Comparison of ENCODE assay signal across 8 cellular contexts in the genomic region with DNA sequence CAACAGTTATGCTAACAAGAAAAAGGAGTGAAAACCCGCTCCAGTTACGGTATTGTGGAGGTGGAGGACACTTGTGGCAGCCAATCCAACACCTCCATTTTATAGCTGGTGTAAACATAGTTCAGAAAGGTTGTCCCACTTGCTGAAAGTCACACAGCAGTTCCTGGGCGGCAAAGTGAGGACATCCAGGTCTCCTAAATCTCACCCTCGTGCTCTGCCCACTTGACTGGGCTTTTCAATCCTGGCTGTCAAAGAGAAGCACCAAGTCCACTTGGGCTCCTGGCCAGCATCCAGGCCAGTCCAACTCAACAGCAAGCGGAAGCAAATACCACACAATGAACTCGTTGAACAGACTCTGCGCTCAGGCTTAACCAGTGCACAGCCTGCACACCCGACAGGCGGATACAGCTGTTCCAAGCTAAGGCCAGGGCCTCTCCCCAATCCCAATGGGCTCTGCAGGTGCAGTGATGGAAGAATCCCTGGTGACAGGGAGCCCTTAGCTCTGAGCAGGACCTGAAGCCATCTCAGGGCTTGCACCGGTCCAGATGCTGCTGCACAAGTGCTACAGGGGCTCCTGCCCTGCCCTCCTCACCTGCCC.
DNase-seq lines count a peak whose midpoint lies in the region; ATAC-seq and TF ChIP-seq lines count a peak whose summit lies in the region.
"Not testable (repeated sequence)": the region's sequence is repeated elsewhere in the genome, so short reads cannot be mapped to it uniquely, and the experiment has no call there.

No MANE protein-coding gene starts in this region.

- not testable (repeated sequence) for TF ChIP-seq POLR2A in gastroesophageal sphincter (IDR thresholded peaks at IDR 0.05)

- H4K20me1 ChIP-seq in OCI-LY1 (ENCODE audit: insufficient read depth, low read length): not testable (repeated sequence)

- CTCF ChIA-PET in CD8-positive, alpha-beta memory T cell (lab: Charles Lee): not testable (repeated sequence)

- not testable (repeated sequence) for H3F3A ChIP-seq in OCI-LY1 (ENCODE audit: insufficient read depth, low read length)

- not testable (repeated sequence) for H3K9me2 ChIP-seq in OCI-LY1 (ENCODE audit: low read depth, low read length)

- not testable (repeated sequence) for ATAC-seq in gastroesophageal sphincter

- peak overlapping the region in 5 of 7 donors; percentile 19 to 87 (median 55) for H3K4me3 Mint-ChIP-seq in CD8-positive, alpha-beta memory T cell

- H2AFZ ChIP-seq in OCI-LY1 (ENCODE audit: low read length): not testable (repeated sequence)

- not testable (repeated sequence) for H3K9me3 Mint-ChIP-seq in CD8-positive, alpha-beta memory T cell

- peaks cover 50% of the 10 kb centered on the region for H3K79me2 ChIP-seq in OCI-LY1 (ENCODE audit: insufficient read depth, low read length)

- H3K4me2 ChIP-seq in OCI-LY1 (ENCODE audit: low read length): peak overlapping the region; percentile 81; the same call in 1 of the 2 replicates

- not testable (repeated sequence) for H3K27me3 ChIP-seq in CD8-positive, alpha-beta memory T cell (ENCODE audit: insufficient read depth, low read length, poor library complexity, severe bottlenecking); OCI-LY1 (ENCODE audit: insufficient read depth, low read length); gastroesophageal sphincter

- peak overlapping the region in 6 of 8 donors; percentile 52 to 96 (median 89) for H3K27ac Mint-ChIP-seq in CD8-positive, alpha-beta memory T cell

- not testable (repeated sequence) for H3K27ac ChIP-seq in CD8-positive, alpha-beta memory T cell (ENCODE audit: low read depth, low read length)
- peak overlapping the region; percentile 96 for H3K27ac ChIP-seq in OCI-LY1 (ENCODE audit: low read depth, low read length, poor library complexity, severe bottlenecking)
- H3K27ac ChIP-seq in gastroesophageal sphincter: peak overlapping the region; percentile 25 to 88 (median 87)
- peak overlapping the region; percentile 50 for H3K27ac ChIP-seq in temporal lobe (ENCODE audit: low read depth, low read length)

- not testable (repeated sequence) for H3K27me3 Mint-ChIP-seq in CD8-positive, alpha-beta memory T cell

- not testable (repeated sequence) for H3K9ac ChIP-seq in OCI-LY1 (ENCODE audit: low read length)

- not testable (repeated sequence) for TF ChIP-seq EP300 in gastroesophageal sphincter (IDR thresholded peaks at IDR 0.05)

- H3K4me1 Mint-ChIP-seq in CD8-positive, alpha-beta memory T cell: peaks cover 50 to 83% (median 61%) of the 10 kb centered on the region in 3 donors

- H3K36me3 Mint-ChIP-seq in CD8-positive, alpha-beta memory T cell: peaks cover 0 to 46% (median 0%) of the 10 kb centered on the region in 3 donors

- peaks cover 32% of the 10 kb centered on the region for H3K4me1 ChIP-seq in CD8-positive, alpha-beta memory T cell (ENCODE audit: insufficient read depth, low read length)
- H3K4me1 ChIP-seq in OCI-LY1 (ENCODE audit: insufficient read depth, low read length, severe bottlenecking) (peaks cover 68% of the 10 kb centered on the region), gastroesophageal sphincter (peaks cover 17 to 93% (median 72%) of the 10 kb centered on the region in 3 donors)

- H3K36me3 ChIP-seq in CD8-positive, alpha-beta memory T cell (ENCODE audit: insufficient read depth, low read length); gastroesophageal sphincter: not testable (repeated sequence)
- peaks cover 38% of the 10 kb centered on the region; the same call in 1 of the 2 replicates for H3K36me3 ChIP-seq in OCI-LY1 (ENCODE audit: insufficient read depth, low read length)

- peak in 1 of 5 donors; percentile 41 for DNase-seq in CD8-positive, alpha-beta memory T cell
- DNase-seq in activated CD8-positive, alpha-beta memory T cell treated with anti-CD3 and anti-CD28 coated beads for 24 hours: peak; percentile 64
- DNase-seq in astrocyte of the hippocampus (ENCODE audit: low read depth, low spot score) (peak; percentile 24), medulla oblongata (ENCODE audit: extremely low spot score) (peak; percentile 69), pons (ENCODE audit: low spot score) (peak; percentile 71)

- WGBS in gastroesophageal sphincter (ENCODE audit: low coverage in 1 of 2), 2 donors: 62 to 67% methylated on average over 6 to 9 of the region's 10 CpGs

- not testable (repeated sequence) for H3K9me3 ChIP-seq in CD8-positive, alpha-beta memory T cell (ENCODE audit: low read length); OCI-LY1 (ENCODE audit: low read length); gastroesophageal sphincter

- not testable (repeated sequence) for TF ChIP-seq CTCF in OCI-LY1 (IDR thresholded peaks at IDR 0.05; ENCODE audit: low read length); gastroesophageal sphincter (IDR thresholded peaks at IDR 0.05)

- not testable (repeated sequence) for H3K4me3 ChIP-seq in CD8-positive, alpha-beta memory T cell (ENCODE audit: low read length); OCI-LY1 (ENCODE audit: low read depth, low read length, poor library complexity, severe bottlenecking); gastroesophageal sphincter

- POLR2A ChIA-PET in CD8-positive, alpha-beta memory T cell (lab: Charles Lee): not testable (repeated sequence)
